ENCODE assay signal across 1 cellular context in the genomic region with DNA sequence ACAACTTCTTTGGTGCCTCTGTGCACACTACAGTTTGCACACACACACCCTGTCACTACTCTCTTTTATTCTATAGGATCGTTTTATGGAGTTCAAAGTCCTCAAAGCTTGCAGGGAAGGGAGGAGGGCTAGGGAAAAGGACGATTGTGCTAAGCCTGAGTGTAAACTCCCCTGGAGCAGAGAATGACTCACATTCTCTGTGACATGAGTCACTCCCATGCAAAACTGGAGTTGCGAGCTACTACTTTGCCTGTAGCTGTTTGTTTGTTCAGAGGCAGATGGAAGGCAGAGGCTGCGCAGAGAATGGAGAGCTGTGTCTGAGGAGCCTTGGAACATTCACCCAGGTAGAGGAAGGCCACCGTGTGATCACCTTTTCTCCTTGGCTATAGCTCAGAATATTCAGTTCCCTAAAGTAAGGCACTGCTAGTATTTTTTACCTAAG.
TF ChIP-seq lines count a peak whose summit lies in the region.

No MANE protein-coding gene starts in this region.

TF ChIP-seq in K562, 482 proteins besides CTCF, POLR2A, EP300 and RAD21 (continued from another document):
- TF ChIP-seq CC2D1A (IDR thresholded peaks at IDR 0.05) = no peak
- no peak for TF ChIP-seq BRCA1 (IDR thresholded peaks at IDR 0.05)
- no peak for TF ChIP-seq BRCA1 (CRISPR knock-in tag; IDR thresholded peaks at IDR 0.05)
- no peak for TF ChIP-seq CREM (IDR thresholded peaks at IDR 0.05; ENCODE audit: low read depth)
- peak in 1 of 2 experiments; percentile 33; a peak in 1 of 3 replicates for TF ChIP-seq CBX3 (IDR thresholded peaks at IDR 0.05; ENCODE audit: borderline replicate concordance in 1 of 2, low read length in 2 of 2)
- TF ChIP-seq HDAC3 (IDR thresholded peaks at IDR 0.05; ENCODE audit: borderline replicate concordance, partially characterized antibody) = no peak
- TF ChIP-seq, protein P1, sequence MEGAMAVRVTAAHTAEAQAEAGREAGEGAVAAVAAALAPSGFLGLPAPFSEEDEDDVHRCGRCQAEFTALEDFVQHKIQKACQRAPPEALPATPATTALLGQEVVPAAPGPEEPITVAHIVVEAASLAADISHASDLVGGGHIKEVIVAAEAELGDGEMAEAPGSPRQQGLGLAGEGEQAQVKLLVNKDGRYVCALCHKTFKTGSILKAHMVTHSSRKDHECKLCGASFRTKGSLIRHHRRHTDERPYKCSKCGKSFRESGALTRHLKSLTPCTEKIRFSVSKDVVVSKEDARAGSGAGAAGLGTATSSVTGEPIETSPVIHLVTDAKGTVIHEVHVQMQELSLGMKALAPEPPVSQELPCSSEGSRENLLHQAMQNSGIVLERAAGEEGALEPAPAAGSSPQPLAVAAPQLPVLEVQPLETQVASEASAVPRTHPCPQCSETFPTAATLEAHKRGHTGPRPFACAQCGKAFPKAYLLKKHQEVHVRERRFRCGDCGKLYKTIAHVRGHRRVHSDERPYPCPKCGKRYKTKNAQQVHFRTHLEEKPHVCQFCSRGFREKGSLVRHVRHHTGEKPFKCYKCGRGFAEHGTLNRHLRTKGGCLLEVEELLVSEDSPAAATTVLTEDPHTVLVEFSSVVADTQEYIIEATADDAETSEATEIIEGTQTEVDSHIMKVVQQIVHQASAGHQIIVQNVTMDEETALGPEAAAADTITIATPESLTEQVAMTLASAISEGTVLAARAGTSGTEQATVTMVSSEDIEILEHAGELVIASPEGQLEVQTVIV (CRISPR knock-in tag; IDR thresholded peaks at IDR 0.05; ENCODE audit: borderline replicate concordance) = no peak
- peak; percentile 56; the same call in 1 of the 2 replicates for TF ChIP-seq ZBTB17 (CRISPR knock-in tag; IDR thresholded peaks at IDR 0.05)
- TF ChIP-seq, protein P2, sequence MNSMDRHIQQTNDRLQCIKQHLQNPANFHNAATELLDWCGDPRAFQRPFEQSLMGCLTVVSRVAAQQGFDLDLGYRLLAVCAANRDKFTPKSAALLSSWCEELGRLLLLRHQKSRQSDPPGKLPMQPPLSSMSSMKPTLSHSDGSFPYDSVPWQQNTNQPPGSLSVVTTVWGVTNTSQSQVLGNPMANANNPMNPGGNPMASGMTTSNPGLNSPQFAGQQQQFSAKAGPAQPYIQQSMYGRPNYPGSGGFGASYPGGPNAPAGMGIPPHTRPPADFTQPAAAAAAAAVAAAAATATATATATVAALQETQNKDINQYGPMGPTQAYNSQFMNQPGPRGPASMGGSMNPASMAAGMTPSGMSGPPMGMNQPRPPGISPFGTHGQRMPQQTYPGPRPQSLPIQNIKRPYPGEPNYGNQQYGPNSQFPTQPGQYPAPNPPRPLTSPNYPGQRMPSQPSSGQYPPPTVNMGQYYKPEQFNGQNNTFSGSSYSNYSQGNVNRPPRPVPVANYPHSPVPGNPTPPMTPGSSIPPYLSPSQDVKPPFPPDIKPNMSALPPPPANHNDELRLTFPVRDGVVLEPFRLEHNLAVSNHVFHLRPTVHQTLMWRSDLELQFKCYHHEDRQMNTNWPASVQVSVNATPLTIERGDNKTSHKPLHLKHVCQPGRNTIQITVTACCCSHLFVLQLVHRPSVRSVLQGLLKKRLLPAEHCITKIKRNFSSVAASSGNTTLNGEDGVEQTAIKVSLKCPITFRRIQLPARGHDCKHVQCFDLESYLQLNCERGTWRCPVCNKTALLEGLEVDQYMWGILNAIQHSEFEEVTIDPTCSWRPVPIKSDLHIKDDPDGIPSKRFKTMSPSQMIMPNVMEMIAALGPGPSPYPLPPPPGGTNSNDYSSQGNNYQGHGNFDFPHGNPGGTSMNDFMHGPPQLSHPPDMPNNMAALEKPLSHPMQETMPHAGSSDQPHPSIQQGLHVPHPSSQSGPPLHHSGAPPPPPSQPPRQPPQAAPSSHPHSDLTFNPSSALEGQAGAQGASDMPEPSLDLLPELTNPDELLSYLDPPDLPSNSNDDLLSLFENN (IDR thresholded peaks at IDR 0.05; ENCODE audit: low read depth in 2 of 2, low read length in 2 of 2) = no peak
- no peak for TF ChIP-seq PURB (CRISPR knock-in tag; IDR thresholded peaks at IDR 0.05; ENCODE audit: low read depth)
- TF ChIP-seq RCOR1 (IDR thresholded peaks at IDR 0.05; ENCODE audit: borderline replicate concordance in 1 of 2, low read depth in 2 of 2, low read length in 2 of 2) = peak in 1 of 2 experiments; percentile 46; a peak in 1 of 4 replicates
- TF ChIP-seq SMARCA4 (IDR thresholded peaks at IDR 0.05) = peak; percentile 86; the same call in 1 of the 2 replicates
- TF ChIP-seq MYNN (IDR thresholded peaks at IDR 0.05) = 0 out of 2 replicates have a peak, but pooled peaks have one; percentile 22
- no peak for TF ChIP-seq MYNN (CRISPR knock-in tag; IDR thresholded peaks at IDR 0.05)
- peak; percentile 24; the same call in 1 of the 2 replicates for TF ChIP-seq TCF3 (CRISPR knock-in tag; IDR thresholded peaks at IDR 0.05)
- peak; percentile 77 for TF ChIP-seq ARID1B (IDR thresholded peaks at IDR 0.05)
- no peak for TF ChIP-seq PTRF (tag; IDR thresholded peaks at IDR 0.05)
- no peak for TF ChIP-seq GATAD2B (IDR thresholded peaks at IDR 0.05; ENCODE audit: borderline replicate concordance)
- no peak for TF ChIP-seq CREBBP (IDR thresholded peaks at IDR 0.05; ENCODE audit: low read depth, low read length)
- TF ChIP-seq ZNF764 (CRISPR knock-in tag; IDR thresholded peaks at IDR 0.05; ENCODE audit: low read depth) = no peak
- TF ChIP-seq, protein P3, sequence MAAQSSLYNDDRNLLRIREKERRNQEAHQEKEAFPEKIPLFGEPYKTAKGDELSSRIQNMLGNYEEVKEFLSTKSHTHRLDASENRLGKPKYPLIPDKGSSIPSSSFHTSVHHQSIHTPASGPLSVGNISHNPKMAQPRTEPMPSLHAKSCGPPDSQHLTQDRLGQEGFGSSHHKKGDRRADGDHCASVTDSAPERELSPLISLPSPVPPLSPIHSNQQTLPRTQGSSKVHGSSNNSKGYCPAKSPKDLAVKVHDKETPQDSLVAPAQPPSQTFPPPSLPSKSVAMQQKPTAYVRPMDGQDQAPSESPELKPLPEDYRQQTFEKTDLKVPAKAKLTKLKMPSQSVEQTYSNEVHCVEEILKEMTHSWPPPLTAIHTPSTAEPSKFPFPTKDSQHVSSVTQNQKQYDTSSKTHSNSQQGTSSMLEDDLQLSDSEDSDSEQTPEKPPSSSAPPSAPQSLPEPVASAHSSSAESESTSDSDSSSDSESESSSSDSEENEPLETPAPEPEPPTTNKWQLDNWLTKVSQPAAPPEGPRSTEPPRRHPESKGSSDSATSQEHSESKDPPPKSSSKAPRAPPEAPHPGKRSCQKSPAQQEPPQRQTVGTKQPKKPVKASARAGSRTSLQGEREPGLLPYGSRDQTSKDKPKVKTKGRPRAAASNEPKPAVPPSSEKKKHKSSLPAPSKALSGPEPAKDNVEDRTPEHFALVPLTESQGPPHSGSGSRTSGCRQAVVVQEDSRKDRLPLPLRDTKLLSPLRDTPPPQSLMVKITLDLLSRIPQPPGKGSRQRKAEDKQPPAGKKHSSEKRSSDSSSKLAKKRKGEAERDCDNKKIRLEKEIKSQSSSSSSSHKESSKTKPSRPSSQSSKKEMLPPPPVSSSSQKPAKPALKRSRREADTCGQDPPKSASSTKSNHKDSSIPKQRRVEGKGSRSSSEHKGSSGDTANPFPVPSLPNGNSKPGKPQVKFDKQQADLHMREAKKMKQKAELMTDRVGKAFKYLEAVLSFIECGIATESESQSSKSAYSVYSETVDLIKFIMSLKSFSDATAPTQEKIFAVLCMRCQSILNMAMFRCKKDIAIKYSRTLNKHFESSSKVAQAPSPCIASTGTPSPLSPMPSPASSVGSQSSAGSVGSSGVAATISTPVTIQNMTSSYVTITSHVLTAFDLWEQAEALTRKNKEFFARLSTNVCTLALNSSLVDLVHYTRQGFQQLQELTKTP (IDR thresholded peaks at IDR 0.05; ENCODE audit: low read depth in 1 of 2, partially characterized antibody in 2 of 2) = peak in 1 of 2 experiments; percentile 61
- TF ChIP-seq CCNT2 (IDR thresholded peaks at IDR 0.05; ENCODE audit: borderline replicate concordance, extremely low read depth, insufficient read length, low read depth, low read length) = no peak
- TF ChIP-seq ZNF12 (CRISPR knock-in tag; IDR thresholded peaks at IDR 0.05) = no peak
- peak; percentile 98 for TF ChIP-seq FOSL1 (tag; conservative IDR thresholded peaks at IDR 0.05)
- peak; percentile 55; the same call in 1 of the 2 replicates for TF ChIP-seq ATF7 (IDR thresholded peaks at IDR 0.05)
- TF ChIP-seq POLR2G (IDR thresholded peaks at IDR 0.05; ENCODE audit: low read depth, low read length) = no peak
- TF ChIP-seq, protein P4, sequence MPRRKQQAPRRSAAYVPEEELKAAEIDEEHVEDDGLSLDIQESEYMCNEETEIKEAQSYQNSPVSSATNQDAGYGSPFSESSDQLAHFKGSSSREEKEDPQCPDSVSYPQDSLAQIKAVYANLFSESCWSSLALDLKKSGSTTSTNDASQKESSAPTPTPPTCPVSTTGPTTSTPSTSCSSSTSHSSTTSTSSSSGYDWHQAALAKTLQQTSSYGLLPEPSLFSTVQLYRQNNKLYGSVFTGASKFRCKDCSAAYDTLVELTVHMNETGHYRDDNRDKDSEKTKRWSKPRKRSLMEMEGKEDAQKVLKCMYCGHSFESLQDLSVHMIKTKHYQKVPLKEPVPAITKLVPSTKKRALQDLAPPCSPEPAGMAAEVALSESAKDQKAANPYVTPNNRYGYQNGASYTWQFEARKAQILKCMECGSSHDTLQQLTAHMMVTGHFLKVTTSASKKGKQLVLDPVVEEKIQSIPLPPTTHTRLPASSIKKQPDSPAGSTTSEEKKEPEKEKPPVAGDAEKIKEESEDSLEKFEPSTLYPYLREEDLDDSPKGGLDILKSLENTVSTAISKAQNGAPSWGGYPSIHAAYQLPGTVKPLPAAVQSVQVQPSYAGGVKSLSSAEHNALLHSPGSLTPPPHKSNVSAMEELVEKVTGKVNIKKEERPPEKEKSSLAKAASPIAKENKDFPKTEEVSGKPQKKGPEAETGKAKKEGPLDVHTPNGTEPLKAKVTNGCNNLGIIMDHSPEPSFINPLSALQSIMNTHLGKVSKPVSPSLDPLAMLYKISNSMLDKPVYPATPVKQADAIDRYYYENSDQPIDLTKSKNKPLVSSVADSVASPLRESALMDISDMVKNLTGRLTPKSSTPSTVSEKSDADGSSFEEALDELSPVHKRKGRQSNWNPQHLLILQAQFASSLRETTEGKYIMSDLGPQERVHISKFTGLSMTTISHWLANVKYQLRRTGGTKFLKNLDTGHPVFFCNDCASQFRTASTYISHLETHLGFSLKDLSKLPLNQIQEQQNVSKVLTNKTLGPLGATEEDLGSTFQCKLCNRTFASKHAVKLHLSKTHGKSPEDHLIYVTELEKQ (CRISPR knock-in tag; IDR thresholded peaks at IDR 0.05) = no peak
- TF ChIP-seq YY1 (IDR thresholded peaks at IDR 0.05; ENCODE audit: borderline replicate concordance in 1 of 3, control insufficient read depth in 1 of 3, extremely low read depth in 1 of 3, insufficient read depth in 3 of 3, insufficient read length in 1 of 3, insufficient replicate concordance in 2 of 3, low read depth in 1 of 3, low read length in 2 of 3) = peak in 1 of 3 experiments; percentile 23
- TF ChIP-seq TRIM24 (IDR thresholded peaks at IDR 0.05) = no peak
- TF ChIP-seq SMARCE1 (IDR thresholded peaks at IDR 0.05) = peak; percentile 83; the same call in 1 of the 2 replicates
- 0 out of 2 replicates have a peak, but pooled peaks have one; percentile 13 for TF ChIP-seq DMBX1 (CRISPR knock-in tag; IDR thresholded peaks at IDR 0.05; ENCODE audit: borderline replicate concordance)
- peak; percentile 18 for TF ChIP-seq TBP (optimal IDR thresholded peaks at IDR 0.05; ENCODE audit: low read depth, low read length)
- TF ChIP-seq POLR3G (IDR thresholded peaks at IDR 0.05; ENCODE audit: extremely low read depth, insufficient read length, insufficient replicate concordance) = no peak
- TF ChIP-seq, protein P5, sequence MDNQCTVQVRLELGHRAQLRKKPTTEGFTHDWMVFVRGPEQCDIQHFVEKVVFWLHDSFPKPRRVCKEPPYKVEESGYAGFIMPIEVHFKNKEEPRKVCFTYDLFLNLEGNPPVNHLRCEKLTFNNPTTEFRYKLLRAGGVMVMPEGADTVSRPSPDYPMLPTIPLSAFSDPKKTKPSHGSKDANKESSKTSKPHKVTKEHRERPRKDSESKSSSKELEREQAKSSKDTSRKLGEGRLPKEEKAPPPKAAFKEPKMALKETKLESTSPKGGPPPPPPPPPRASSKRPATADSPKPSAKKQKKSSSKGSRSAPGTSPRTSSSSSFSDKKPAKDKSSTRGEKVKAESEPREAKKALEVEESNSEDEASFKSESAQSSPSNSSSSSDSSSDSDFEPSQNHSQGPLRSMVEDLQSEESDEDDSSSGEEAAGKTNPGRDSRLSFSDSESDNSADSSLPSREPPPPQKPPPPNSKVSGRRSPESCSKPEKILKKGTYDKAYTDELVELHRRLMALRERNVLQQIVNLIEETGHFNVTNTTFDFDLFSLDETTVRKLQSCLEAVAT (IDR thresholded peaks at IDR 0.05) = peak in 1 of 2 experiments; percentile 57; a peak in 1 of 4 replicates
- no peak for TF ChIP-seq ZNF589 (CRISPR knock-in tag; IDR thresholded peaks at IDR 0.05; ENCODE audit: low read depth)
- TF ChIP-seq JUNB (CRISPR knock-in tag; conservative IDR thresholded peaks at IDR 0.05) = peak; percentile 91
- TF ChIP-seq FOXA3 (CRISPR knock-in tag; conservative IDR thresholded peaks at IDR 0.05 in 1 of 2, IDR thresholded peaks at IDR 0.05 in 1 of 2) = peak; percentile 84 to 85
- peak; percentile 58; the same call in 1 of the 2 replicates for TF ChIP-seq TEAD4 (IDR thresholded peaks at IDR 0.05; ENCODE audit: low read length)
- no peak for TF ChIP-seq TEAD4 (CRISPR knock-in tag; IDR thresholded peaks at IDR 0.05; ENCODE audit: borderline replicate concordance)
